ENCODE assay signal across 26 cellular contexts in genomic region chr16:14545346-14545884, GRCh38.
A peak's percentile ranks its signal among the peaks of the same experiment; 100 is the strongest.
DNase-seq lines count a peak whose midpoint lies in the region; ATAC-seq and TF ChIP-seq lines count a peak whose summit lies in the region.
"Had no signal": no experiment of that assay in that cellular context is flagged by ENCODE, and none has a peak within 500 bp of the region (broad histone marks: within the 10 kb centered on the region; RNA-seq: fewer than 3 reads in every experiment).

No MANE protein-coding gene starts in this region.

- peaks cover 21 to 23% of the 10 kb centered on the region in 2 donors for H3K36me3 Mint-ChIP-seq in activated naive CD4-positive, alpha-beta T cell treated with anti-CD3 and anti-CD28 coated beads, Interleukin-2, amount 50 U/mL, for 72 hours
- peaks cover 39% of the 10 kb centered on the region for H3K36me3 Mint-ChIP-seq in activated CD4-positive, alpha-beta memory T cell treated with anti-CD3 and anti-CD28 coated beads, Interleukin-2, amount 10 ng/mL, durations not matched to agents 7 days and 5 days (ENCODE audit: low read depth)

- no peak for TF ChIP-seq CTCF in astrocyte of the spinal cord (IDR thresholded peaks at IDR 0.05; ENCODE audit: low read depth, low read length)
- no peak for TF ChIP-seq CTCF in stomach (IDR thresholded peaks at IDR 0.05)

- no peak for DNase-seq in activated naive CD4-positive, alpha-beta T cell treated with anti-CD3 and anti-CD28 coated beads, Interleukin-2, amount 50 U/mL, for 72 hours (ENCODE audit: low spot score in 2 of 2)
- no peak for DNase-seq in activated naive CD4-positive, alpha-beta T cell (lab: John Stamatoyannopoulos, UW)
- DNase-seq in astrocyte of the spinal cord (ENCODE audit: low read depth, low spot score), result peak; percentile 52
- peak; percentile 84 for DNase-seq in kidney tubule cell (ENCODE audit: low spot score)
- peak; percentile 38 for DNase-seq in stomach
- DNase-seq in activated CD4-positive, alpha-beta memory T cell treated with anti-CD3 and anti-CD28 coated beads, Interleukin-2, amount 10 ng/mL, durations not matched to agents 7 days and 5 days, result no peak
- no peak for DNase-seq in activated T-cell treated with anti-CD3 and anti-CD28 coated beads for 4 hours
- DNase-seq: activated CD4-positive, CD25-positive, alpha-beta regulatory T cell; activated naive CD4-positive, alpha-beta T cell treated with anti-CD3 and anti-CD28 coated beads for 36 hours; AML-193; CD4-positive, alpha-beta T cell; central memory CD4-positive, alpha-beta T cell; esophagus squamous epithelium; hypothalamus; immature natural killer cell; lower lobe of right lung; NCI-H2081; NCI-H2227 treated with DMSO at 0.1 percent for 48 hours; stimulated activated CD4-positive, alpha-beta T cell treated with anti-CD3 and anti-CD28 coated beads, Interleukin-15, amount 100 ng/mL, for 24 hours; stimulated activated naive B cell treated with anti-CD40 and anti-IgM and Interleukin-4, amounts not matched to agents 10 μg/mL and 1 μg/mL and 100 μg/mL, for 72 hours; T-helper 1 cell had no signal

- TF ChIP-seq POLR2A in stomach (IDR thresholded peaks at IDR 0.05), result no peak

- no peak overlapping the region for H3K4me3 Mint-ChIP-seq in activated CD4-positive, alpha-beta memory T cell treated with anti-CD3 and anti-CD28 coated beads, Interleukin-2, amount 10 ng/mL, durations not matched to agents 7 days and 5 days
- H3K4me3 Mint-ChIP-seq: activated naive CD4-positive, alpha-beta T cell treated with anti-CD3 and anti-CD28 coated beads for 36 hours; CD4-positive, alpha-beta T cell; dendritic cell treated with granulocyte-macrophage colony-stimulating factor and Interleukin-4, amounts not matched to agents 40 ng/mL and 50 ng/mL, for 4 days; immature natural killer cell; neural progenitor cell; stimulated activated naive B cell treated with anti-CD40 and anti-IgM and Interleukin-4, amounts not matched to agents 10 μg/mL and 1 μg/mL and 100 μg/mL, for 72 hours had no signal

- H3K27me3 Mint-ChIP-seq in activated CD4-positive, alpha-beta memory T cell treated with anti-CD3 and anti-CD28 coated beads, Interleukin-2, amount 10 ng/mL, durations not matched to agents 7 days and 5 days, result no peaks in the 10 kb centered on the region
- H3K27me3 Mint-ChIP-seq: CD4-positive, alpha-beta T cell; dendritic cell treated with granulocyte-macrophage colony-stimulating factor and Interleukin-4, amounts not matched to agents 40 ng/mL and 50 ng/mL, for 4 days; stimulated activated naive B cell treated with anti-CD40 and anti-IgM and Interleukin-4, amounts not matched to agents 10 μg/mL and 1 μg/mL and 100 μg/mL, for 72 hours had no signal

- no peak for TF ChIP-seq EP300 in stomach (IDR thresholded peaks at IDR 0.05)

- peak overlapping the region in 4 of 5 donors; percentile 23 to 56 (median 34) for H3K27ac ChIP-seq in stomach
- H3K27ac ChIP-seq: 22Rv1, esophagus squamous epithelium, gastroesophageal sphincter, lower lobe of right lung, neural progenitor cell had no signal

- peaks cover 18 to 45% (median 32%) of the 10 kb centered on the region in 4 donors for H3K4me1 ChIP-seq in stomach
- H3K4me1 ChIP-seq: esophagus squamous epithelium, neural progenitor cell had no signal

- intact Hi-C loops in stomach (cut with DNase I; ENCODE audit: low total_unique reads), result no loop called here

- H3K27me3 ChIP-seq in stomach, result no peaks in the 10 kb centered on the region
- H3K27me3 ChIP-seq: esophagus squamous epithelium, gastroesophageal sphincter, neural progenitor cell had no signal

- H3K9me3 Mint-ChIP-seq in activated naive CD4-positive, alpha-beta T cell treated with anti-CD3 and anti-CD28 coated beads, Interleukin-2, amount 50 U/mL, for 72 hours, result no peaks in the 10 kb centered on the region
- H3K9me3 Mint-ChIP-seq in activated CD4-positive, alpha-beta memory T cell treated with anti-CD3 and anti-CD28 coated beads, Interleukin-2, amount 10 ng/mL, durations not matched to agents 7 days and 5 days, result peaks cover 2% of the 10 kb centered on the region

- peak overlapping the region; percentile 53 to 54 for H3K27ac Mint-ChIP-seq in activated naive CD4-positive, alpha-beta T cell treated with anti-CD3 and anti-CD28 coated beads, Interleukin-2, amount 50 U/mL, for 72 hours
- H3K27ac Mint-ChIP-seq in activated CD4-positive, alpha-beta memory T cell treated with anti-CD3 and anti-CD28 coated beads, Interleukin-2, amount 10 ng/mL, durations not matched to agents 7 days and 5 days, result no peak overlapping the region
- H3K27ac Mint-ChIP-seq: activated naive CD4-positive, alpha-beta T cell treated with anti-CD3 and anti-CD28 coated beads for 36 hours; CD4-positive, alpha-beta T cell; dendritic cell treated with granulocyte-macrophage colony-stimulating factor and Interleukin-4, amounts not matched to agents 40 ng/mL and 50 ng/mL, for 4 days; neural progenitor cell had no signal

- H3K9me3 ChIP-seq in stomach, result peaks cover 0 to 9% (median 4%) of the 10 kb centered on the region in 4 donors
- H3K9me3 ChIP-seq: lower lobe of right lung had no signal

- peaks cover 6 to 44% (median 25%) of the 10 kb centered on the region in 4 donors for H3K36me3 ChIP-seq in stomach

- in situ Hi-C loops in astrocyte of the spinal cord (cut with HindIII; ENCODE audit: low sequenced_read_pairs), result no loop called here

- H3K4me1 Mint-ChIP-seq in activated CD4-positive, alpha-beta memory T cell treated with anti-CD3 and anti-CD28 coated beads, Interleukin-2, amount 10 ng/mL, durations not matched to agents 7 days and 5 days, result no peaks in the 10 kb centered on the region
- H3K4me1 Mint-ChIP-seq: immature natural killer cell; neural progenitor cell; stimulated activated naive B cell treated with anti-CD40 and anti-IgM and Interleukin-4, amounts not matched to agents 10 μg/mL and 1 μg/mL and 100 μg/mL, for 72 hours had no signal

- no peak for ATAC-seq in activated naive CD4-positive, alpha-beta T cell treated with anti-CD3 and anti-CD28 coated beads, Interleukin-2, amount 50 U/mL, for 72 hours
- ATAC-seq in GM18502 (IDR thresholded peaks at IDR 0.05; ENCODE audit: poor library complexity, unreplicated experiment), result no peak
- ATAC-seq: gastroesophageal sphincter; lower lobe of right lung; stimulated activated naive B cell treated with anti-CD40 and anti-IgM and Interleukin-4, amounts not matched to agents 10 μg/mL and 1 μg/mL and 100 μg/mL, for 72 hours had no signal

- POLR2A ChIA-PET in activated CD4-positive, alpha-beta memory T cell treated with anti-CD3 and anti-CD28 coated beads, Interleukin-2, amount 10 ng/mL, durations not matched to agents 7 days and 5 days (lab: Charles Lee), result no interaction called here

- H3K4me3 ChIP-seq in astrocyte of the spinal cord (ENCODE audit: low read depth, low read length) (no peak overlapping the region), stomach (no peak overlapping the region)
- H3K4me3 ChIP-seq: esophagus squamous epithelium, gastroesophageal sphincter, lower lobe of right lung, neural progenitor cell had no signal

- 40 to 74% (median 43%) methylated on average over 7 of the region's 7 CpGs for WGBS in stomach, 5 donors

- CTCF ChIA-PET in activated CD4-positive, alpha-beta memory T cell treated with anti-CD3 and anti-CD28 coated beads, Interleukin-2, amount 10 ng/mL, durations not matched to agents 7 days and 5 days (lab: Charles Lee), result interaction anchor here (1.4 kb wide), 1 partner anchor 9 kb away, joined by 3 read pairs; no protein-coding TSS in a partner anchor

Comparison
In these comparisons a context has a peak if more than half of its experiments do, and no peak if none do; other contexts are left out.
1. DNase-seq: peak in astrocyte of the spinal cord (single experiment), kidney tubule cell (single experiment) and stomach (single experiment); none in activated naive CD4-positive, alpha-beta T cell treated with anti-CD3 and anti-CD28 coated beads, Interleukin-2, amount 50 U/mL, for 72 hours (0 of 2), activated naive CD4-positive, alpha-beta T cell (0 of 4), activated CD4-positive, alpha-beta memory T cell treated with anti-CD3 and anti-CD28 coated beads, Interleukin-2, amount 10 ng/mL, durations not matched to agents 7 days and 5 days (single experiment) and activated T-cell treated with anti-CD3 and anti-CD28 coated beads for 4 hours (single experiment).